ENCODE assay signal across 10 cellular contexts in genomic region chr3:135226057-135226456, GRCh38.
DNase-seq lines count a peak whose midpoint lies in the region; ATAC-seq lines count a peak whose summit lies in the region.
"Had no signal": no experiment of that assay in that cellular context is flagged by ENCODE, and none has a peak within 500 bp of the region (broad histone marks: within the 10 kb centered on the region; RNA-seq: fewer than 3 reads in every experiment).

No MANE protein-coding gene starts in this region.

- no peaks in the 10 kb centered on the region for H3K9me3 Mint-ChIP-seq in activated CD8-positive, alpha-beta T cell treated with anti-CD3 and anti-CD28 coated beads, Interleukin-2, amount 10 ng/mL, durations not matched to agents 7 days and 5 days (ENCODE audit: insufficient read depth)

- H3K4me1 Mint-ChIP-seq in activated CD8-positive, alpha-beta T cell treated with anti-CD3 and anti-CD28 coated beads, Interleukin-2, amount 10 ng/mL, durations not matched to agents 7 days and 5 days (ENCODE audit: low read depth), result no peaks in the 10 kb centered on the region

- H3K4me3 ChIP-seq in SJCRH30, result no peak overlapping the region
- H3K4me3 ChIP-seq: uterus had no signal

- H3K36me3 Mint-ChIP-seq in activated CD8-positive, alpha-beta T cell treated with anti-CD3 and anti-CD28 coated beads, Interleukin-2, amount 10 ng/mL, durations not matched to agents 7 days and 5 days (ENCODE audit: low read depth), result no peaks in the 10 kb centered on the region

- no peaks in the 10 kb centered on the region for H3K36me3 ChIP-seq in SJCRH30
- H3K36me3 ChIP-seq: uterus had no signal

- no peak overlapping the region for H3K27ac ChIP-seq in SJCRH30
- H3K27ac ChIP-seq: parathyroid adenoma, uterus had no signal

- H3K9me3 ChIP-seq in SJCRH30 (replicated peaks), result no peaks in the 10 kb centered on the region
- H3K9me3 ChIP-seq: uterus had no signal

- H3K4me1 ChIP-seq in SJCRH30, result no peaks in the 10 kb centered on the region
- H3K4me1 ChIP-seq: parathyroid adenoma, uterus had no signal

- no peak overlapping the region for H3K27ac Mint-ChIP-seq in activated CD8-positive, alpha-beta T cell treated with anti-CD3 and anti-CD28 coated beads, Interleukin-2, amount 10 ng/mL, durations not matched to agents 7 days and 5 days

- H3K4me3 Mint-ChIP-seq in activated CD8-positive, alpha-beta T cell treated with anti-CD3 and anti-CD28 coated beads, Interleukin-2, amount 10 ng/mL, durations not matched to agents 7 days and 5 days, result no peak overlapping the region

- POLR2A ChIA-PET in activated CD8-positive, alpha-beta T cell treated with anti-CD3 and anti-CD28 coated beads, Interleukin-2, amount 10 ng/mL, durations not matched to agents 7 days and 5 days (lab: Charles Lee), result no interaction called here

- CTCF ChIA-PET in activated CD8-positive, alpha-beta T cell treated with anti-CD3 and anti-CD28 coated beads, Interleukin-2, amount 10 ng/mL, durations not matched to agents 7 days and 5 days (lab: Charles Lee), result no interaction called here

- DNase-seq in iPS-NIHi7 (ENCODE audit: extremely low spot score), result peak; percentile 4
- no peak for DNase-seq in cerebellar cortex (ENCODE audit: low spot score)
- no peak for DNase-seq in activated CD8-positive, alpha-beta T cell treated with anti-CD3 and anti-CD28 coated beads, Interleukin-2, amount 10 ng/mL, durations not matched to agents 7 days and 5 days
- no peak for DNase-seq in SJCRH30
- DNase-seq: uterus had no signal

- no peaks in the 10 kb centered on the region for H3K27me3 ChIP-seq in SJCRH30
- H3K27me3 ChIP-seq: uterus had no signal

- ATAC-seq in GM18511 (IDR thresholded peaks at IDR 0.05; ENCODE audit: unreplicated experiment), result peak; percentile 72
- ATAC-seq in GM21619 (IDR thresholded peaks at IDR 0.05; ENCODE audit: unreplicated experiment), result peak; percentile 64
- peak; percentile 64 for ATAC-seq in HG03571 (IDR thresholded peaks at IDR 0.05; ENCODE audit: unreplicated experiment)
- ATAC-seq in GM19328 (IDR thresholded peaks at IDR 0.05; ENCODE audit: unreplicated experiment), result no peak
- no peak for ATAC-seq in activated CD8-positive, alpha-beta T cell treated with anti-CD3 and anti-CD28 coated beads, Interleukin-2, amount 10 ng/mL, durations not matched to agents 7 days and 5 days

- peaks cover 2% of the 10 kb centered on the region for H3K27me3 Mint-ChIP-seq in activated CD8-positive, alpha-beta T cell treated with anti-CD3 and anti-CD28 coated beads, Interleukin-2, amount 10 ng/mL, durations not matched to agents 7 days and 5 days (ENCODE audit: low read depth)

Comparison
In these comparisons a context has a peak if more than half of its experiments do, and no peak if none do; other contexts are left out.
1. ATAC-seq: peak in GM18511 (single experiment), GM21619 (single experiment) and HG03571 (single experiment); none in GM19328 (single experiment) and activated CD8-positive, alpha-beta T cell treated with anti-CD3 and anti-CD28 coated beads, Interleukin-2, amount 10 ng/mL, durations not matched to agents 7 days and 5 days (single experiment).